In genomic region chr2:168687314-168687713, GRCh38 we compare ENCODE assay signal across 1 cellular context.
TF ChIP-seq lines count a peak whose summit lies in the region.

No MANE protein-coding gene starts in this region.

TF ChIP-seq in liver, 16 proteins besides CTCF, POLR2A, EP300 and RAD21 (continued from another document):
- no peak for TF ChIP-seq FOXA1 (IDR thresholded peaks at IDR 0.05)
